In the genomic region with DNA sequence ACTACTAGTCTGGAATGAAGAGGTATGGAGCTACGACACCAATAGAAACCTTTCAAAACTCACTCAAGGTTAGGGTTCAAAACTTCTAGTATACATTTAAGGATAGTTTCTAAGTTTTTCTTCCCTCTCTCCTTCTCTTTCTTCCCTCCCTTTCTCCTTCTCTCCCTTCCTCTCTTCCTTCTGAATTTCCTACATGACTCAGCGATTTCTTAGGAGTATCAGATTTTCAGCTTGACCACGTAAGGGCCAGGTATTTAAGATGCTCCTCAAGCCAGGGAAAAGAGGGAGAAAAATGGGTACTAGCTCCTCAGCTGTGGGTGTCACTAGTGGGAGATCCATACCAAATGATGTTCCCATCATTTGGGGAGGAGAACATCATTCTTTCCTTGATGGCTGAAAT, we compare ENCODE assay signal across 24 cellular contexts. TPM values are rescaled to one million over a fixed set of nuclear protein-coding genes. Genes with fewer than 3 reads are reported as not detected.
"Had no signal": no experiment of that assay in that cellular context is flagged by ENCODE, and none has a peak within 500 bp of the region (broad histone marks: within the 10 kb centered on the region; RNA-seq: fewer than 3 reads in every experiment).

No MANE protein-coding gene starts in this region.

- H3K9me3 ChIP-seq: MG63, SJCRH30 had no signal

- DNase-seq: Karpas-422, KG1, MG63, NCI-H1092, NCI-H1105 treated with DMSO at 0.1 percent for 48 hours, NCI-H1417 treated with DMSO at 0.1 percent for 48 hours, NCI-H146, NCI-H1694 treated with DMSO at 0.1 percent for 48 hours, NCI-H1930, NCI-H2081, NCI-H2107, NCI-H2227 treated with DMSO at 0.1 percent for 48 hours, NCI-H524, NCI-H526 treated with DMSO at 0.1 percent for 48 hours, NCI-H774, PC-3, SHP77 treated with DMSO at 0.1 percent for 48 hours, SJCRH30, T-helper 1 cell had no signal

- H3K4me3 ChIP-seq: MG63, SJCRH30 had no signal

- H3K27ac ChIP-seq: SJCRH30 had no signal

- H3K36me3 ChIP-seq: MG63 had no signal

- ATAC-seq: Panc1, PC-3, Right ventricle myocardium inferior, SK-N-SH treated with all-trans-retinoic acid at 6 μM for 48 hours had no signal

- H3K27me3 ChIP-seq: MG63, SJCRH30 had no signal

RNA-seq across cellular contexts. Expression of gene FTHL17, which starts 55.9 kb away (rescaled TPM):
- total RNA-seq: HT1080, NCI-H460, PC-3, Right ventricle myocardium inferior, SJCRH30 had no signal
